In the genomic region with DNA sequence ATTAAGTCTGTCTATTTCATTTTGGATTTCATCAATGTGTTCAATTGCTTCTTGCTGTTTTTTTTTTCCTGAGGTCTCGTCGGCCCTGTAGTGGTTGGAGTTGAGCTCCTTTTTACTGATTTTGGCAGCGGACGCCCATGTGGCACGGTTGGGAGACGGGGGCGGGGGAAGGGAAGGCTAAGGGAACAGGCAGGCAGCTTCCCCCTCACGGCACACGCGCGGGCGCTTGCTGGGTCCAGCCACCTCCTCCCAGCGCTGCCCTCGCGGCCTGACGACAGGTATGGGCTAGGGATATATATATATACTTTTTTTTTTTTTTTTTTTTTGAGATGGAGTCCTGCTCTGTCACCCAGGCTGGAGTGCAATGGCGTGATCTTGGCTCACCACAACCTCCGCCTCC, we compare ENCODE assay signal across 1 cellular context.
A peak's percentile ranks its signal among the peaks of the same experiment; 100 is the strongest.
TF ChIP-seq lines count a peak whose summit lies in the region.

No MANE protein-coding gene starts in this region.

TF ChIP-seq in K562, 482 proteins besides CTCF, POLR2A, EP300 and RAD21:
- TF ChIP-seq FOXJ2 (tag; IDR thresholded peaks at IDR 0.05) (no peak), ZNF146 (CRISPR knock-in tag; IDR thresholded peaks at IDR 0.05; ENCODE audit: unreplicated experiment) (no peak), RB1 (IDR thresholded peaks at IDR 0.05; ENCODE audit: low read depth) (no peak), NRF1 (conservative IDR thresholded peaks at IDR 0.05 in 1 of 2, IDR thresholded peaks at IDR 0.05 in 1 of 2) (peak; percentile 35 to 38; a peak in 1 of 4 replicates), KLF10 (CRISPR knock-in tag; IDR thresholded peaks at IDR 0.05) (no peak), DDX20 (tag; IDR thresholded peaks at IDR 0.05; ENCODE audit: low read depth) (no peak)
